In genomic region chrX:150018931-150019331, GRCh38 we compare ENCODE assay signal across 3 cellular contexts.
TF ChIP-seq lines count a peak whose summit lies in the region.

No MANE protein-coding gene starts in this region.

TF ChIP-seq in SK-N-SH treated with all-trans-retinoic acid at 6 μM for 48 hours, 23 proteins besides CTCF, POLR2A, EP300 and RAD21:
- TF ChIP-seq PATZ1 (CRISPR knock-in tag; IDR thresholded peaks at IDR 0.05; ENCODE audit: borderline replicate concordance) (no peak), TOX (CRISPR knock-in tag; IDR thresholded peaks at IDR 0.05; ENCODE audit: borderline replicate concordance) (no peak), ISL1 (CRISPR knock-in tag; IDR thresholded peaks at IDR 0.05) (no peak), ARNTL (CRISPR knock-in tag; IDR thresholded peaks at IDR 0.05; ENCODE audit: borderline replicate concordance, low read depth) (no peak), CSDC2 (CRISPR knock-in tag; IDR thresholded peaks at IDR 0.05) (no peak), ZFP30 (CRISPR knock-in tag; IDR thresholded peaks at IDR 0.05) (no peak), ZFP3 (CRISPR knock-in tag; IDR thresholded peaks at IDR 0.05) (no peak), TSHZ2 (CRISPR knock-in tag; IDR thresholded peaks at IDR 0.05) (no peak), PPARA (CRISPR knock-in tag; IDR thresholded peaks at IDR 0.05; ENCODE audit: borderline replicate concordance) (no peak)

TF ChIP-seq in SK-N-SH, 30 proteins besides CTCF, POLR2A, EP300 and RAD21 (continued from another document):
- TF ChIP-seq IRF3 (IDR thresholded peaks at IDR 0.05; ENCODE audit: low read depth, low read length) (no peak), ELF1 (IDR thresholded peaks at IDR 0.05) (no peak), PBX3 (IDR thresholded peaks at IDR 0.05) (no peak), RFX5 (IDR thresholded peaks at IDR 0.05; ENCODE audit: low read length) (no peak), ZBTB33 (IDR thresholded peaks at IDR 0.05; ENCODE audit: borderline replicate concordance, low read depth) (no peak), USF2 (IDR thresholded peaks at IDR 0.05; ENCODE audit: borderline replicate concordance, low read depth, low read length) (no peak), USF1 (IDR thresholded peaks at IDR 0.05; ENCODE audit: borderline replicate concordance, low read depth) (no peak)

TF ChIP-seq in K562, 482 proteins besides CTCF, POLR2A, EP300 and RAD21 (continued from another document):
- TF ChIP-seq PATZ1 (CRISPR knock-in tag; IDR thresholded peaks at IDR 0.05; ENCODE audit: borderline replicate concordance), result no peak
- TF ChIP-seq EGR1 (conservative IDR thresholded peaks at IDR 0.05), result peak; percentile 31
- no peak for TF ChIP-seq HMGXB4 (CRISPR knock-in tag; IDR thresholded peaks at IDR 0.05)
